In the genomic region with DNA sequence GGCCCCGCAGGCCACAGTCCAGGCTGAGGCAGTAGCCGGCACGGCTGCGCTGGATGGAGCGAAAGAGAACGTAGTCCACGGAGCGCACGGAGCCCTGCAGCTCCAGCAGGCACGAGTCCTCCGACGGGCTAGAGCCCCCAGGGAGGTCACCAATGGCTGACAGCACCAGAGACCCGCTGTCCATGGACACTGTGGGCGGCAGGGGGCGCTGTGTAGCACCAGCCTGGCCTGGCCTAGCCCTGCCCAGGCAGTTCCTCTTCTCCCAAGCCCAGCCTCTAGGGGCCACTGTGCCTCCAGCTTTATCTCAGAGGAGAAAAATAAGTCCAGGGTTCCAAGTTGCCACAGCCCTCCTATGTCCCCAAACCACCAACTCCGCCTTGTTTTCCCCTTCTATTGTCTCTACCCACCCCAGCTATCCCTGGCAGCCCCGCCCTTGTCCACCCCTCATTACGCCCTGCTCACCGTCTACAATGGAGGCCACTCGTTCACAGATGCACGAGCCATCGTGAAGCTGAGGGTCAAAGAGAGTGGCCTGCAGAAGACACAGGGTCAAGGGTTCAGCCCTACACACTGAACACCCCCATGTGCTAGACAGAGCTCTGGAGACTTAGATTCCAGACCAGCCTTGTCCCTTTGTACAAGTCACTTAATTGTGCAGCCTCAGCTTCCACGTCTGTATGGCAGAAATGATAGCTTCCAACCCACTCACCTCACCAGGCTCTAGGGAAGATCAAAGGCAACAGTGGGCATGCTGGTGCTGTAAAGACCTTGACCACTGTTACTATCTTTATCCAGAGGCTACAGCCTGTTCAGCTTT, we compare ENCODE assay signal across 1 cellular context.
TF ChIP-seq lines count a peak whose summit lies in the region.

No MANE protein-coding gene starts in this region.

TF ChIP-seq in K562, 482 proteins besides CTCF, POLR2A, EP300 and RAD21 (continued from another document):
- TF ChIP-seq ZNF696 (CRISPR knock-in tag; conservative IDR thresholded peaks at IDR 0.05) = no peak
- no peak for TF ChIP-seq ARHGAP35 (IDR thresholded peaks at IDR 0.05; ENCODE audit: partially characterized antibody)
- TF ChIP-seq, protein P1, sequence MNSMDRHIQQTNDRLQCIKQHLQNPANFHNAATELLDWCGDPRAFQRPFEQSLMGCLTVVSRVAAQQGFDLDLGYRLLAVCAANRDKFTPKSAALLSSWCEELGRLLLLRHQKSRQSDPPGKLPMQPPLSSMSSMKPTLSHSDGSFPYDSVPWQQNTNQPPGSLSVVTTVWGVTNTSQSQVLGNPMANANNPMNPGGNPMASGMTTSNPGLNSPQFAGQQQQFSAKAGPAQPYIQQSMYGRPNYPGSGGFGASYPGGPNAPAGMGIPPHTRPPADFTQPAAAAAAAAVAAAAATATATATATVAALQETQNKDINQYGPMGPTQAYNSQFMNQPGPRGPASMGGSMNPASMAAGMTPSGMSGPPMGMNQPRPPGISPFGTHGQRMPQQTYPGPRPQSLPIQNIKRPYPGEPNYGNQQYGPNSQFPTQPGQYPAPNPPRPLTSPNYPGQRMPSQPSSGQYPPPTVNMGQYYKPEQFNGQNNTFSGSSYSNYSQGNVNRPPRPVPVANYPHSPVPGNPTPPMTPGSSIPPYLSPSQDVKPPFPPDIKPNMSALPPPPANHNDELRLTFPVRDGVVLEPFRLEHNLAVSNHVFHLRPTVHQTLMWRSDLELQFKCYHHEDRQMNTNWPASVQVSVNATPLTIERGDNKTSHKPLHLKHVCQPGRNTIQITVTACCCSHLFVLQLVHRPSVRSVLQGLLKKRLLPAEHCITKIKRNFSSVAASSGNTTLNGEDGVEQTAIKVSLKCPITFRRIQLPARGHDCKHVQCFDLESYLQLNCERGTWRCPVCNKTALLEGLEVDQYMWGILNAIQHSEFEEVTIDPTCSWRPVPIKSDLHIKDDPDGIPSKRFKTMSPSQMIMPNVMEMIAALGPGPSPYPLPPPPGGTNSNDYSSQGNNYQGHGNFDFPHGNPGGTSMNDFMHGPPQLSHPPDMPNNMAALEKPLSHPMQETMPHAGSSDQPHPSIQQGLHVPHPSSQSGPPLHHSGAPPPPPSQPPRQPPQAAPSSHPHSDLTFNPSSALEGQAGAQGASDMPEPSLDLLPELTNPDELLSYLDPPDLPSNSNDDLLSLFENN (IDR thresholded peaks at IDR 0.05; ENCODE audit: low read depth in 2 of 2, low read length in 2 of 2) = peak in 1 of 2 experiments; percentile 43; a peak in 1 of 4 replicates
- 0 out of 2 replicates have a peak, but pooled peaks have one; percentile 14 for TF ChIP-seq TARDBP (IDR thresholded peaks at IDR 0.05)
- TF ChIP-seq, protein P2, sequence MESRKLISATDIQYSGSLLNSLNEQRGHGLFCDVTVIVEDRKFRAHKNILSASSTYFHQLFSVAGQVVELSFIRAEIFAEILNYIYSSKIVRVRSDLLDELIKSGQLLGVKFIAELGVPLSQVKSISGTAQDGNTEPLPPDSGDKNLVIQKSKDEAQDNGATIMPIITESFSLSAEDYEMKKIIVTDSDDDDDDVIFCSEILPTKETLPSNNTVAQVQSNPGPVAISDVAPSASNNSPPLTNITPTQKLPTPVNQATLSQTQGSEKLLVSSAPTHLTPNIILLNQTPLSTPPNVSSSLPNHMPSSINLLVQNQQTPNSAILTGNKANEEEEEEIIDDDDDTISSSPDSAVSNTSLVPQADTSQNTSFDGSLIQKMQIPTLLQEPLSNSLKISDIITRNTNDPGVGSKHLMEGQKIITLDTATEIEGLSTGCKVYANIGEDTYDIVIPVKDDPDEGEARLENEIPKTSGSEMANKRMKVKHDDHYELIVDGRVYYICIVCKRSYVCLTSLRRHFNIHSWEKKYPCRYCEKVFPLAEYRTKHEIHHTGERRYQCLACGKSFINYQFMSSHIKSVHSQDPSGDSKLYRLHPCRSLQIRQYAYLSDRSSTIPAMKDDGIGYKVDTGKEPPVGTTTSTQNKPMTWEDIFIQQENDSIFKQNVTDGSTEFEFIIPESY (CRISPR knock-in tag; IDR thresholded peaks at IDR 0.05) = peak; percentile 79
- peak; percentile 63 for TF ChIP-seq HCFC1 (IDR thresholded peaks at IDR 0.05; ENCODE audit: low read depth, low read length)
- peak in 1 of 2 experiments; percentile 62; a peak in 1 of 3 replicates for TF ChIP-seq CBX3 (IDR thresholded peaks at IDR 0.05; ENCODE audit: borderline replicate concordance in 1 of 2, low read length in 2 of 2)
- peak; percentile 31; the same call in 1 of the 2 replicates for TF ChIP-seq CREB1 (IDR thresholded peaks at IDR 0.05)
- TF ChIP-seq CREB1 (CRISPR knock-in tag; IDR thresholded peaks at IDR 0.05) = no peak
- TF ChIP-seq, protein P3, sequence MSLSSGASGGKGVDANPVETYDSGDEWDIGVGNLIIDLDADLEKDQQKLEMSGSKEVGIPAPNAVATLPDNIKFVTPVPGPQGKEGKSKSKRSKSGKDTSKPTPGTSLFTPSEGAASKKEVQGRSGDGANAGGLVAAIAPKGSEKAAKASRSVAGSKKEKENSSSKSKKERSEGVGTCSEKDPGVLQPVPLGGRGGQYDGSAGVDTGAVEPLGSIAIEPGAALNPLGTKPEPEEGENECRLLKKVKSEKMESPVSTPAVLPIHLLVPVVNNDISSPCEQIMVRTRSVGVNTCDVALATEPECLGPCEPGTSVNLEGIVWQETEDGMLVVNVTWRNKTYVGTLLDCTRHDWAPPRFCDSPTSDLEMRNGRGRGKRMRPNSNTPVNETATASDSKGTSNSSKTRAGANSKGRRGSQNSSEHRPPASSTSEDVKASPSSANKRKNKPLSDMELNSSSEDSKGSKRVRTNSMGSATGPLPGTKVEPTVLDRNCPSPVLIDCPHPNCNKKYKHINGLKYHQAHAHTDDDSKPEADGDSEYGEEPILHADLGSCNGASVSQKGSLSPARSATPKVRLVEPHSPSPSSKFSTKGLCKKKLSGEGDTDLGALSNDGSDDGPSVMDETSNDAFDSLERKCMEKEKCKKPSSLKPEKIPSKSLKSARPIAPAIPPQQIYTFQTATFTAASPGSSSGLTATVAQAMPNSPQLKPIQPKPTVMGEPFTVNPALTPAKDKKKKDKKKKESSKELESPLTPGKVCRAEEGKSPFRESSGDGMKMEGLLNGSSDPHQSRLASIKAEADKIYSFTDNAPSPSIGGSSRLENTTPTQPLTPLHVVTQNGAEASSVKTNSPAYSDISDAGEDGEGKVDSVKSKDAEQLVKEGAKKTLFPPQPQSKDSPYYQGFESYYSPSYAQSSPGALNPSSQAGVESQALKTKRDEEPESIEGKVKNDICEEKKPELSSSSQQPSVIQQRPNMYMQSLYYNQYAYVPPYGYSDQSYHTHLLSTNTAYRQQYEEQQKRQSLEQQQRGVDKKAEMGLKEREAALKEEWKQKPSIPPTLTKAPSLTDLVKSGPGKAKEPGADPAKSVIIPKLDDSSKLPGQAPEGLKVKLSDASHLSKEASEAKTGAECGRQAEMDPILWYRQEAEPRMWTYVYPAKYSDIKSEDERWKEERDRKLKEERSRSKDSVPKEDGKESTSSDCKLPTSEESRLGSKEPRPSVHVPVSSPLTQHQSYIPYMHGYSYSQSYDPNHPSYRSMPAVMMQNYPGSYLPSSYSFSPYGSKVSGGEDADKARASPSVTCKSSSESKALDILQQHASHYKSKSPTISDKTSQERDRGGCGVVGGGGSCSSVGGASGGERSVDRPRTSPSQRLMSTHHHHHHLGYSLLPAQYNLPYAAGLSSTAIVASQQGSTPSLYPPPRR (CRISPR knock-in tag; IDR thresholded peaks at IDR 0.05; ENCODE audit: borderline replicate concordance) = no peak
- 0 out of 2 replicates have a peak, but pooled peaks have one; percentile 12 for TF ChIP-seq SIN3B (IDR thresholded peaks at IDR 0.05; ENCODE audit: low read depth)
- no peak for TF ChIP-seq DDX20 (tag; IDR thresholded peaks at IDR 0.05; ENCODE audit: low read depth)
- TF ChIP-seq, protein P4, sequence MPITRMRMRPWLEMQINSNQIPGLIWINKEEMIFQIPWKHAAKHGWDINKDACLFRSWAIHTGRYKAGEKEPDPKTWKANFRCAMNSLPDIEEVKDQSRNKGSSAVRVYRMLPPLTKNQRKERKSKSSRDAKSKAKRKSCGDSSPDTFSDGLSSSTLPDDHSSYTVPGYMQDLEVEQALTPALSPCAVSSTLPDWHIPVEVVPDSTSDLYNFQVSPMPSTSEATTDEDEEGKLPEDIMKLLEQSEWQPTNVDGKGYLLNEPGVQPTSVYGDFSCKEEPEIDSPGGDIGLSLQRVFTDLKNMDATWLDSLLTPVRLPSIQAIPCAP (CRISPR knock-in tag; IDR thresholded peaks at IDR 0.05; ENCODE audit: borderline replicate concordance) = no peak
- TF ChIP-seq BHLHE40 (IDR thresholded peaks at IDR 0.05; ENCODE audit: low read length) = peak; percentile 44
- TF ChIP-seq, protein P5, sequence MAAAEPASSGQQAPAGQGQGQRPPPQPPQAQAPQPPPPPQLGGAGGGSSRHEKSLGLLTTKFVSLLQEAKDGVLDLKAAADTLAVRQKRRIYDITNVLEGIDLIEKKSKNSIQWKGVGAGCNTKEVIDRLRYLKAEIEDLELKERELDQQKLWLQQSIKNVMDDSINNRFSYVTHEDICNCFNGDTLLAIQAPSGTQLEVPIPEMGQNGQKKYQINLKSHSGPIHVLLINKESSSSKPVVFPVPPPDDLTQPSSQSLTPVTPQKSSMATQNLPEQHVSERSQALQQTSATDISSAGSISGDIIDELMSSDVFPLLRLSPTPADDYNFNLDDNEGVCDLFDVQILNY (CRISPR knock-in tag; IDR thresholded peaks at IDR 0.05) = no peak
- TF ChIP-seq ARID1B (IDR thresholded peaks at IDR 0.05) = peak; percentile 46; the same call in 1 of the 2 replicates
- TF ChIP-seq, protein P6, sequence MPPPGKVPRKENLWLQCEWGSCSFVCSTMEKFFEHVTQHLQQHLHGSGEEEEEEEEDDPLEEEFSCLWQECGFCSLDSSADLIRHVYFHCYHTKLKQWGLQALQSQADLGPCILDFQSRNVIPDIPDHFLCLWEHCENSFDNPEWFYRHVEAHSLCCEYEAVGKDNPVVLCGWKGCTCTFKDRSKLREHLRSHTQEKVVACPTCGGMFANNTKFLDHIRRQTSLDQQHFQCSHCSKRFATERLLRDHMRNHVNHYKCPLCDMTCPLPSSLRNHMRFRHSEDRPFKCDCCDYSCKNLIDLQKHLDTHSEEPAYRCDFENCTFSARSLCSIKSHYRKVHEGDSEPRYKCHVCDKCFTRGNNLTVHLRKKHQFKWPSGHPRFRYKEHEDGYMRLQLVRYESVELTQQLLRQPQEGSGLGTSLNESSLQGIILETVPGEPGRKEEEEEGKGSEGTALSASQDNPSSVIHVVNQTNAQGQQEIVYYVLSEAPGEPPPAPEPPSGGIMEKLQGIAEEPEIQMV (tag; conservative IDR thresholded peaks at IDR 0.05; ENCODE audit: low read depth) = no peak
- TF ChIP-seq POLR3A (IDR thresholded peaks at IDR 0.05; ENCODE audit: borderline replicate concordance, extremely low read depth, insufficient read depth, insufficient read length) = no peak
- TF ChIP-seq PHB2 (IDR thresholded peaks at IDR 0.05; ENCODE audit: low read depth) = no peak
- no peak for TF ChIP-seq SETDB1 (IDR thresholded peaks at IDR 0.05; ENCODE audit: low read length)
- TF ChIP-seq, protein P7, sequence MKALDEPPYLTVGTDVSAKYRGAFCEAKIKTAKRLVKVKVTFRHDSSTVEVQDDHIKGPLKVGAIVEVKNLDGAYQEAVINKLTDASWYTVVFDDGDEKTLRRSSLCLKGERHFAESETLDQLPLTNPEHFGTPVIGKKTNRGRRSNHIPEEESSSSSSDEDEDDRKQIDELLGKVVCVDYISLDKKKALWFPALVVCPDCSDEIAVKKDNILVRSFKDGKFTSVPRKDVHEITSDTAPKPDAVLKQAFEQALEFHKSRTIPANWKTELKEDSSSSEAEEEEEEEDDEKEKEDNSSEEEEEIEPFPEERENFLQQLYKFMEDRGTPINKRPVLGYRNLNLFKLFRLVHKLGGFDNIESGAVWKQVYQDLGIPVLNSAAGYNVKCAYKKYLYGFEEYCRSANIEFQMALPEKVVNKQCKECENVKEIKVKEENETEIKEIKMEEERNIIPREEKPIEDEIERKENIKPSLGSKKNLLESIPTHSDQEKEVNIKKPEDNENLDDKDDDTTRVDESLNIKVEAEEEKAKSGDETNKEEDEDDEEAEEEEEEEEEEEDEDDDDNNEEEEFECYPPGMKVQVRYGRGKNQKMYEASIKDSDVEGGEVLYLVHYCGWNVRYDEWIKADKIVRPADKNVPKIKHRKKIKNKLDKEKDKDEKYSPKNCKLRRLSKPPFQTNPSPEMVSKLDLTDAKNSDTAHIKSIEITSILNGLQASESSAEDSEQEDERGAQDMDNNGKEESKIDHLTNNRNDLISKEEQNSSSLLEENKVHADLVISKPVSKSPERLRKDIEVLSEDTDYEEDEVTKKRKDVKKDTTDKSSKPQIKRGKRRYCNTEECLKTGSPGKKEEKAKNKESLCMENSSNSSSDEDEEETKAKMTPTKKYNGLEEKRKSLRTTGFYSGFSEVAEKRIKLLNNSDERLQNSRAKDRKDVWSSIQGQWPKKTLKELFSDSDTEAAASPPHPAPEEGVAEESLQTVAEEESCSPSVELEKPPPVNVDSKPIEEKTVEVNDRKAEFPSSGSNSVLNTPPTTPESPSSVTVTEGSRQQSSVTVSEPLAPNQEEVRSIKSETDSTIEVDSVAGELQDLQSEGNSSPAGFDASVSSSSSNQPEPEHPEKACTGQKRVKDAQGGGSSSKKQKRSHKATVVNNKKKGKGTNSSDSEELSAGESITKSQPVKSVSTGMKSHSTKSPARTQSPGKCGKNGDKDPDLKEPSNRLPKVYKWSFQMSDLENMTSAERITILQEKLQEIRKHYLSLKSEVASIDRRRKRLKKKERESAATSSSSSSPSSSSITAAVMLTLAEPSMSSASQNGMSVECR (CRISPR knock-in tag; IDR thresholded peaks at IDR 0.05) = peak; percentile 33; the same call in 1 of the 2 replicates
- 0 out of 2 replicates have a peak, but pooled peaks have one; percentile 15 for TF ChIP-seq RAD51 (IDR thresholded peaks at IDR 0.05; ENCODE audit: borderline replicate concordance, low read depth)
